8 cellular contexts compared by ENCODE assay signal in genomic region chr10:72332423-72333110, GRCh38. TPM values are rescaled to one million over a fixed set of nuclear protein-coding genes. Genes with fewer than 3 reads are reported as not detected.
DNase-seq lines count a peak whose midpoint lies in the region; ATAC-seq, FAIRE-seq and TF ChIP-seq lines count a peak whose summit lies in the region.

No MANE protein-coding gene starts in this region.

- H4K20me1 ChIP-seq in K562 (replicated peaks; ENCODE audit: control insufficient read depth, insufficient read depth, low read length): no peaks in the 10 kb centered on the region

- in situ Hi-C loops in K562 (cut with MboI): loop anchor here (10.0 to 25.0 kb wide), 3 partner anchors 198 to 1020 kb away; partner anchors contain the start of gene SLC29A3

- no peak for ATAC-seq in left cardiac atrium
- no peak for ATAC-seq in K562
- no peak for ATAC-seq in GM19467 (IDR thresholded peaks at IDR 0.05; ENCODE audit: unreplicated experiment)

- peaks cover 53% of the 10 kb centered on the region for H3K4me1 ChIP-seq in cardiac muscle cell (ENCODE audit: low read depth)
- peaks cover 20 to 49% of the 10 kb centered on the region in 2 experiments; a peak in 4 of 5 replicates for H3K4me1 ChIP-seq in K562 (replicated peaks in 1 of 2; ENCODE audit: control insufficient read depth in 2 of 2, insufficient read depth in 2 of 2, low read length in 2 of 2)
- H3K4me1 ChIP-seq in mucosa of stomach (ENCODE audit: control insufficient read depth, insufficient read depth, low read length): peaks cover 86% of the 10 kb centered on the region
- H3K4me1 ChIP-seq in urinary bladder (ENCODE audit: insufficient read depth): no peaks in the 10 kb centered on the region

- no peak for TF ChIP-seq EP300 in K562 (IDR thresholded peaks at IDR 0.05; ENCODE audit: low read length)

- H3K9ac ChIP-seq in K562 (ENCODE audit: insufficient read depth in 1 of 2, low read depth in 2 of 2, low read length in 2 of 2): 0 out of 4 replicates have a peak overlapping the region, but pooled peaks of 1 of the 2 experiments have one; percentile 24
- H3K9ac ChIP-seq in mucosa of stomach (ENCODE audit: low read length): peak overlapping the region; percentile 64

- H3K27me3 ChIP-seq in cardiac muscle cell (no peaks in the 10 kb centered on the region), K562 (ENCODE audit: control insufficient read depth in 2 of 2, insufficient read depth in 2 of 2, low read length in 2 of 2) (no peaks in the 10 kb centered on the region), mucosa of stomach (ENCODE audit: control insufficient read depth, insufficient read depth, low read length) (no peaks in the 10 kb centered on the region)

- FAIRE-seq in K562 (lab: Jason Lieb, UNC): no peak
- FAIRE-seq in RCC 7860 (lab: Jason Lieb, UNC): no peak

- no peak for TF ChIP-seq RAD21 in K562 (CRISPR knock-in tag; conservative IDR thresholded peaks at IDR 0.05 in 1 of 2, IDR thresholded peaks at IDR 0.05 in 1 of 2)

- H3K79me2 ChIP-seq in K562 (ENCODE audit: control insufficient read depth, insufficient read depth, low read length): no peaks in the 10 kb centered on the region

- CTCF ChIA-PET in K562 (lab: Yijun Ruan, JAX; ENCODE audit: low intra/inter-chr PET ratio): interaction anchor here (1.7 kb wide), 1 partner anchor 284 kb away, joined by 4 read pairs; no protein-coding TSS in a partner anchor

- BruUV-seq in K562 (replicated peaks; lab: Mats Ljungman, UMichigan): no TSS peak

- intact Hi-C loops in left cardiac atrium (cut with DNase I) (loop anchor here (10.0 kb wide), 3 partner anchors 108 to 278 kb away; no protein-coding TSS in a partner anchor), K562 (cut with micrococcal nuclease) (no loop called here)

- DNase-seq in cardiac muscle cell (ENCODE audit: low read depth in 1 of 2, low spot score in 1 of 2) (no peak), left cardiac atrium (no peak), K562 (ENCODE audit: extremely low read depth in 1 of 4, low spot score in 3 of 4) (no peak), SKM-1 (lab: John Stamatoyannopoulos, UW; ENCODE audit: unreplicated experiment) (no peak), RCC 7860 (ENCODE audit: low spot score) (no peak)

- H2AFZ ChIP-seq in K562 (ENCODE audit: low read depth, low read length): no peak overlapping the region

- no peak overlapping the region for H3K4me2 ChIP-seq in K562 (ENCODE audit: insufficient read depth, low read length)

- TF ChIP-seq POLR2A in K562 (conservative IDR thresholded peaks at IDR 0.05): no peak

- POLR2A ChIA-PET in K562 (lab: Yijun Ruan, JAX): interaction anchor here (0.7 to 13.1 kb wide), 2 partner anchors 56 to 203 kb away, joined by 3 to 197 read pairs; partner anchors contain the start of gene DDIT4

- H3K36me3 ChIP-seq in cardiac muscle cell (peaks cover under 1% of the 10 kb centered on the region), K562 (ENCODE audit: control insufficient read depth, insufficient read depth, low read length) (peaks cover 40% of the 10 kb centered on the region; the same call in 2 of the 3 replicates), mucosa of stomach (ENCODE audit: control insufficient read depth, insufficient read depth, low read length) (peaks cover 13% of the 10 kb centered on the region), urinary bladder (ENCODE audit: insufficient read depth) (no peaks in the 10 kb centered on the region)

- H3K27ac ChIP-seq in cardiac muscle cell (peak overlapping the region; percentile 95), K562 (ENCODE audit: extremely low read depth, low read depth, low read length) (no peak overlapping the region), urinary bladder (ENCODE audit: low read depth) (peak overlapping the region; percentile 38)

- H3K4me3 ChIP-seq in cardiac muscle cell: no peak overlapping the region
- H3K4me3 ChIP-seq in K562: no peak overlapping the region
- no peak overlapping the region for H3K4me3 ChIP-seq in mucosa of stomach (ENCODE audit: low read length)
- no peak overlapping the region for H3K4me3 ChIP-seq in urinary bladder (ENCODE audit: low read depth, low read length)

- 72% methylated on average over 6 of the region's 12 CpGs for WGBS in K562 (ENCODE audit: insufficient coverage, low coverage, missing lambda C conversion rate)
- 51% methylated on average over 12 of the region's 12 CpGs for WGBS in urinary bladder

- H3K9me3 ChIP-seq in cardiac muscle cell (ENCODE audit: low read depth) (no peaks in the 10 kb centered on the region), K562 (replicated peaks; ENCODE audit: control insufficient read depth, insufficient read depth, low read depth, low read length) (no peaks in the 10 kb centered on the region), mucosa of stomach (ENCODE audit: control insufficient read depth, low read length) (no peaks in the 10 kb centered on the region)

- TF ChIP-seq CTCF in cardiac muscle cell (IDR thresholded peaks at IDR 0.05; ENCODE audit: low read depth, low read length) (no peak), K562 (IDR thresholded peaks at IDR 0.05 in 2 of 3, conservative IDR thresholded peaks at IDR 0.05 in 1 of 3; ENCODE audit: insufficient read depth in 2 of 3, low read depth in 1 of 3, low read length in 3 of 3) (no peak)

- H3K9me1 ChIP-seq in K562 (ENCODE audit: control insufficient read depth, insufficient read depth, low read length): no peaks in the 10 kb centered on the region

TF ChIP-seq in K562, 482 proteins besides CTCF, POLR2A, EP300 and RAD21 (continues in another document):
- TF ChIP-seq SMARCB1 (IDR thresholded peaks at IDR 0.05; ENCODE audit: insufficient read length, low read depth) (no peak), POLR2G (IDR thresholded peaks at IDR 0.05; ENCODE audit: low read depth, low read length) (0 out of 2 replicates have a peak, but pooled peaks have one; percentile 51), SREBF1 (IDR thresholded peaks at IDR 0.05; ENCODE audit: borderline replicate concordance, low read depth, low read length) (no peak), PHTF2 (CRISPR knock-in tag; IDR thresholded peaks at IDR 0.05) (no peak), ZNF57 (CRISPR knock-in tag; IDR thresholded peaks at IDR 0.05) (no peak)
- TF ChIP-seq, protein P1, sequence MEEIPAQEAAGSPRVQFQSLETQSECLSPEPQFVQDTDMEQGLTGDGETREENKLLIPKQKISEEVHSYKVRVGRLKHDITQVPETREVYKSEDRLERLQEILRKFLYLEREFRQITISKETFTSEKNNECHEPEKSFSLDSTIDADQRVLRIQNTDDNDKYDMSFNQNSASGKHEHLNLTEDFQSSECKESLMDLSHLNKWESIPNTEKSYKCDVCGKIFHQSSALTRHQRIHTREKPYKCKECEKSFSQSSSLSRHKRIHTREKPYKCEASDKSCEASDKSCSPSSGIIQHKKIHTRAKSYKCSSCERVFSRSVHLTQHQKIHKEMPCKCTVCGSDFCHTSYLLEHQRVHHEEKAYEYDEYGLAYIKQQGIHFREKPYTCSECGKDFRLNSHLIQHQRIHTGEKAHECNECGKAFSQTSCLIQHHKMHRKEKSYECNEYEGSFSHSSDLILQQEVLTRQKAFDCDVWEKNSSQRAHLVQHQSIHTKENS (CRISPR knock-in tag; IDR thresholded peaks at IDR 0.05): no peak

RNA-seq across cellular contexts. Expression of gene DNAJB12, which starts 22.2 kb away (rescaled TPM):
- total RNA-seq in cardiac muscle cell: 29.3 and 32.0 TPM in 2 replicates
- polyA plus RNA-seq in cardiac muscle cell: 23.8 and 34.2 TPM in 2 replicates
- total RNA-seq in left cardiac atrium: 10 to 100 TPM; 25.8 to 33.4 TPM
- 37.8 and 67.4 TPM in 2 replicates for total RNA-seq in K562 (2011; cell fraction: chromatin; rRNA removed; ENCODE audit: low replicate concordance)
- total RNA-seq in K562 (2011; cell fraction: nucleolus; rRNA removed): 41.7 and 47.7 TPM in 2 replicates
- 40.8 and 49.2 TPM in 2 replicates for total RNA-seq in K562 (2011; cell fraction: nucleoplasm; rRNA removed)
- 22.1 and 30.2 TPM in 2 replicates for total RNA-seq in K562 (2014; rRNA removed)
- total RNA-seq in K562 (2014; rRNA removed; fragmentation: Illumina TruSeq; extraction: Trizol): 12.9 and 15.1 TPM in 2 replicates
- 20.5 and 22.0 TPM in 2 replicates for total RNA-seq in K562 (2015; rRNA removed; fragmentation: Illumina TruSeq; extraction: Trizol)
- total RNA-seq in K562 (2021): 31.0 and 31.5 TPM in 2 replicates
- polyA plus RNA-seq in K562 (2011; rRNA removed): 10.2 and 13.3 TPM in 2 replicates
- 12.4 and 17.8 TPM in 2 replicates for polyA plus RNA-seq in K562 (2011; cell fraction: cytosol; rRNA removed)
- polyA plus RNA-seq in K562 (2011; cell fraction: nucleus; rRNA removed): 27.1 and 42.9 TPM in 2 replicates
- polyA plus RNA-seq in K562 (2012): 21.6 and 29.2 TPM in 2 replicates
- 24.1 and 26.2 TPM in 2 replicates for polyA plus RNA-seq in K562 (2014; fragmentation: Illumina TruSeq; extraction: Trizol)
- polyA plus RNA-seq in K562 (2014; fragmentation: Nextera tagmentation; extraction: Ambion mirVana): 1 to 10 TPM; 3.5 to 4.7 TPM
- polyA plus RNA-seq in K562 (2014; rRNA removed): 18.4 and 20.3 TPM in 2 replicates
- polyA minus RNA-seq in K562 (2011; rRNA and poly(A)+ RNA removed): 7.6 and 8.6 TPM in 2 replicates
- 11.4 and 13.2 TPM in 2 replicates for polyA minus RNA-seq in K562 (2011; cell fraction: cytosol; rRNA and poly(A)+ RNA removed)
- 14.1 and 15.7 TPM in 2 replicates for polyA minus RNA-seq in K562 (2011; cell fraction: nucleus; rRNA and poly(A)+ RNA removed)
- 21.9 TPM for total RNA-seq in urinary bladder
- polyA plus RNA-seq in urinary bladder: 26.7 TPM

RNA-seq across cellular contexts. Expression of gene DDIT4, which starts 58.8 kb away (rescaled TPM):
- total RNA-seq in cardiac muscle cell: 213 and 227 TPM in 2 replicates
- 210 and 276 TPM in 2 replicates for polyA plus RNA-seq in cardiac muscle cell
- total RNA-seq in left cardiac atrium: 100 to 1,000 TPM in 1 of 2 donors, 10 to 100 TPM in 1; 88.8 to 112 TPM
- total RNA-seq in K562 (2011; cell fraction: chromatin; rRNA removed; ENCODE audit: low replicate concordance): 185 and 371 TPM in 2 replicates
- 455 and 610 TPM in 2 replicates for total RNA-seq in K562 (2011; cell fraction: nucleolus; rRNA removed)
- 314 and 392 TPM in 2 replicates for total RNA-seq in K562 (2011; cell fraction: nucleoplasm; rRNA removed)
- total RNA-seq in K562 (2014; rRNA removed): 593 and 675 TPM in 2 replicates
- total RNA-seq in K562 (2014; rRNA removed; fragmentation: Illumina TruSeq; extraction: Trizol): 159 and 200 TPM in 2 replicates
- 13.2 and 14.7 TPM in 2 replicates for total RNA-seq in K562 (2015; rRNA removed; fragmentation: Illumina TruSeq; extraction: Trizol)
- total RNA-seq in K562 (2021): 453 and 674 TPM in 2 replicates
- 228 and 529 TPM in 2 replicates for polyA plus RNA-seq in K562 (2011; rRNA removed)
- polyA plus RNA-seq in K562 (2011; cell fraction: cytosol; rRNA removed): 345 and 451 TPM in 2 replicates
- 384 and 450 TPM in 2 replicates for polyA plus RNA-seq in K562 (2011; cell fraction: nucleus; rRNA removed)
- 184 and 695 TPM in 2 replicates for polyA plus RNA-seq in K562 (2012)
- polyA plus RNA-seq in K562 (2014; fragmentation: Illumina TruSeq; extraction: Trizol): 107 and 370 TPM in 2 replicates
- polyA plus RNA-seq in K562 (2014; fragmentation: Nextera tagmentation; extraction: Ambion mirVana): 10 to 100 TPM in 1 of 2 experiments, 1 to 10 TPM in 1; 8.2 to 12.3 TPM
- 362 and 564 TPM in 2 replicates for polyA plus RNA-seq in K562 (2014; rRNA removed)
- 156 and 267 TPM in 2 replicates for polyA minus RNA-seq in K562 (2011; rRNA and poly(A)+ RNA removed)
- 180 and 395 TPM in 2 replicates for polyA minus RNA-seq in K562 (2011; cell fraction: cytosol; rRNA and poly(A)+ RNA removed)
- 272 and 555 TPM in 2 replicates for polyA minus RNA-seq in K562 (2011; cell fraction: nucleus; rRNA and poly(A)+ RNA removed)
- total RNA-seq in urinary bladder: 137 TPM
- polyA plus RNA-seq in urinary bladder: 277 TPM
